ENCODE assay signal across 8 cellular contexts in genomic region chr7:3063016-3063753, GRCh38. TPM values are rescaled to one million over a fixed set of nuclear protein-coding genes. Genes with fewer than 3 reads are reported as not detected.
DNase-seq lines count a peak whose midpoint lies in the region; ATAC-seq and TF ChIP-seq lines count a peak whose summit lies in the region.

No MANE protein-coding gene starts in this region.

- DNase-seq in activated CD4-positive, alpha-beta T cell treated with anti-CD3 and anti-CD28 coated beads for 36 hours: peak; percentile 93
- DNase-seq in natural killer cell: peak; percentile 64
- no peak for DNase-seq in tibial nerve (ENCODE audit: low spot score in 2 of 2)
- DNase-seq in HPDE6-E6E7 (ENCODE audit: extremely low spot score): no peak
- DNase-seq in NCI-H526 treated with DMSO at 0.1 percent for 48 hours (lab: John Stamatoyannopoulos, UW): no peak
- no peak for DNase-seq in NCI-H1105 (lab: John Stamatoyannopoulos, UW)

- ATAC-seq in GM18508 (IDR thresholded peaks at IDR 0.05; ENCODE audit: insufficient read depth, unreplicated experiment): peak; percentile 78
- peak; percentile 94 for ATAC-seq in HG02870 (IDR thresholded peaks at IDR 0.05; ENCODE audit: unreplicated experiment)
- peak; percentile 96 for ATAC-seq in activated CD4-positive, alpha-beta T cell treated with anti-CD3 and anti-CD28 coated beads for 36 hours
- ATAC-seq in natural killer cell: peak; percentile 88 to 93 (median 90)

- POLR2A ChIA-PET in activated CD4-positive, alpha-beta T cell treated with anti-CD3 and anti-CD28 coated beads for 36 hours (lab: Charles Lee): interaction anchor here (0.6 to 1.0 kb wide), 8 partner anchors 22 to 348 kb away, joined by 3 to 5 read pairs (median 4); no protein-coding TSS in a partner anchor

- peaks cover 5% of the 10 kb centered on the region for H3K36me3 Mint-ChIP-seq in activated CD4-positive, alpha-beta T cell treated with anti-CD3 and anti-CD28 coated beads for 36 hours (ENCODE audit: low read depth)
- H3K36me3 Mint-ChIP-seq in natural killer cell: no peaks in the 10 kb centered on the region

- 67 to 80% methylated on average over 7 of the region's 7 CpGs for WGBS in tibial nerve, 2 donors

- peak overlapping the region; percentile 50 for H3K4me3 Mint-ChIP-seq in activated CD4-positive, alpha-beta T cell treated with anti-CD3 and anti-CD28 coated beads for 36 hours
- H3K4me3 Mint-ChIP-seq in natural killer cell: peak overlapping the region; percentile 81

- peak overlapping the region; percentile 97 for H3K27ac Mint-ChIP-seq in activated CD4-positive, alpha-beta T cell treated with anti-CD3 and anti-CD28 coated beads for 36 hours
- peak overlapping the region; percentile 93 to 97 for H3K27ac Mint-ChIP-seq in natural killer cell

- CTCF ChIA-PET in activated CD4-positive, alpha-beta T cell treated with anti-CD3 and anti-CD28 coated beads for 36 hours (lab: Charles Lee): interaction anchor here (0.6 to 1.6 kb wide), 5 partner anchors 8 to 96 kb away, joined by 3 to 6 read pairs (median 3); no protein-coding TSS in a partner anchor

- H3K9me3 ChIP-seq in tibial nerve: peaks cover 0 to 4% (median 0%) of the 10 kb centered on the region in 4 donors

- H3K36me3 ChIP-seq in tibial nerve: no peaks in the 10 kb centered on the region

- H3K4me1 ChIP-seq in tibial nerve: no peaks in the 10 kb centered on the region

- H3K27me3 Mint-ChIP-seq in activated CD4-positive, alpha-beta T cell treated with anti-CD3 and anti-CD28 coated beads for 36 hours: no peaks in the 10 kb centered on the region
- H3K27me3 Mint-ChIP-seq in natural killer cell (ENCODE audit: low read depth in 2 of 2): no peaks in the 10 kb centered on the region

- H3K27ac ChIP-seq in tibial nerve: no peak overlapping the region

- H3K4me1 Mint-ChIP-seq in activated CD4-positive, alpha-beta T cell treated with anti-CD3 and anti-CD28 coated beads for 36 hours: peaks cover 80% of the 10 kb centered on the region
- H3K4me1 Mint-ChIP-seq in natural killer cell: peaks cover 53 to 57% of the 10 kb centered on the region in 2 donors

- no peak overlapping the region for H3K4me3 ChIP-seq in tibial nerve

- TF ChIP-seq CTCF in natural killer cell (IDR thresholded peaks at IDR 0.05) (no peak), tibial nerve (IDR thresholded peaks at IDR 0.05) (no peak)

- TF ChIP-seq POLR2A in tibial nerve (IDR thresholded peaks at IDR 0.05): no peak

- intact Hi-C loops in activated CD4-positive, alpha-beta T cell treated with anti-CD3 and anti-CD28 coated beads for 36 hours (cut with DNase I, micrococcal nuclease): loop anchor here (1.0 to 10.0 kb wide), 11 partner anchors 20 to 508 kb away; partner anchors contain the start of genes CARD11 (in 2 of the 2), BRAT1 (in 1 of the 2) and IQCE (in 1 of the 2)
- intact Hi-C loops in natural killer cell (cut with micrococcal nuclease): no loop called here

- TF ChIP-seq EP300 in tibial nerve (IDR thresholded peaks at IDR 0.05): no peak

- H3K27me3 ChIP-seq in tibial nerve: no peaks in the 10 kb centered on the region

- peaks cover 3% of the 10 kb centered on the region for H3K9me3 Mint-ChIP-seq in activated CD4-positive, alpha-beta T cell treated with anti-CD3 and anti-CD28 coated beads for 36 hours (ENCODE audit: low read depth)
- H3K9me3 Mint-ChIP-seq in natural killer cell: no peaks in the 10 kb centered on the region

RNA-seq across cellular contexts. Expression of gene CARD11, which starts 19.5 kb away (rescaled TPM):
- 100 to 1,000 TPM; 108 to 118 TPM for total RNA-seq in activated CD4-positive, alpha-beta T cell treated with anti-CD3 and anti-CD28 coated beads for 36 hours
- 100 to 1,000 TPM; 196 to 233 (median 199) TPM for total RNA-seq in natural killer cell
- 1 to 10 TPM; 2.0 to 4.8 (median 3.1) TPM for total RNA-seq in tibial nerve

Comparison
In these comparisons a context has a peak if more than half of its experiments do, and no peak if none do; other contexts are left out.
1. DNase-seq: peak in activated CD4-positive, alpha-beta T cell treated with anti-CD3 and anti-CD28 coated beads for 36 hours (single experiment) and natural killer cell (single experiment); none in tibial nerve (0 of 2), HPDE6-E6E7 (single experiment), NCI-H526 treated with DMSO at 0.1 percent for 48 hours (single experiment) and NCI-H1105 (single experiment).
2. RNA of gene CARD11, which starts 19.5 kb away (total RNA-seq): 196 to 233 TPM in natural killer cell and 108 to 118 TPM in activated CD4-positive, alpha-beta T cell treated with anti-CD3 and anti-CD28 coated beads for 36 hours; 2.0 to 4.8 TPM in tibial nerve; every median in the first group is over 10 times any median in the second.
3. Peak in every context shown above with its lines, with median percentiles within 50 percentile points of each other: ATAC-seq.